ENCODE assay signal across 17 cellular contexts in genomic region chr4:77100234-77100633, GRCh38. TPM values are rescaled to one million over a fixed set of nuclear protein-coding genes. Genes with fewer than 3 reads are reported as not detected.
DNase-seq lines count a peak whose midpoint lies in the region; ATAC-seq and TF ChIP-seq lines count a peak whose summit lies in the region.
"Had no signal": no experiment of that assay in that cellular context is flagged by ENCODE, and none has a peak within 500 bp of the region (broad histone marks: within the 10 kb centered on the region; RNA-seq: fewer than 3 reads in every experiment).

No MANE protein-coding gene starts in this region.

- 45% methylated on average over 2 of the region's 2 CpGs for WGBS in right cardiac atrium

- H3K27me3 ChIP-seq in A673 (replicated peaks; ENCODE audit: insufficient read depth, low read depth, low read length, poor library complexity) = no peaks in the 10 kb centered on the region
- no peaks in the 10 kb centered on the region for H3K27me3 ChIP-seq in right cardiac atrium (ENCODE audit: control insufficient read depth, insufficient read depth)

- no peaks in the 10 kb centered on the region for H3K4me1 ChIP-seq in A673 (ENCODE audit: insufficient read depth, low read length, poor library complexity, severe bottlenecking)
- no peaks in the 10 kb centered on the region for H3K4me1 ChIP-seq in right cardiac atrium (ENCODE audit: control insufficient read depth, insufficient read depth, low read length)

- CTCF ChIA-PET in A673 (lab: Charles Lee) = no interaction called here

- no peak for TF ChIP-seq CTCF in A673 (conservative IDR thresholded peaks at IDR 0.05; ENCODE audit: low read depth, low read length)

- intact Hi-C loops in A673 (cut with micrococcal nuclease; ENCODE audit: unreplicated experiment) = no loop called here
- intact Hi-C loops in right cardiac atrium (cut with DNase I) = loop anchor here in 1 of 4 donors (10.0 kb wide), 1 partner anchor 55 kb away; the partner anchor contains the start of gene CCNG2

- DNase-seq in A673 (ENCODE audit: low spot score) (peak; percentile 9), EH (ENCODE audit: low read depth) (peak; percentile 21), UCSD-AML1 (lab: John Stamatoyannopoulos, UW; ENCODE audit: unreplicated experiment) (peak; percentile 44), right cardiac atrium (no peak)
- DNase-seq in activated CD4-positive, alpha-beta T cell treated with anti-CD3 and anti-CD28 coated beads, Interleukin-2, amount 50 U/mL, for 4 hours = no peak
- DNase-seq: CD8-positive, alpha-beta T cell; DMS53; endodermal cell; naive thymus-derived CD8-positive, alpha-beta T cell; NCI-H2107; NCI-H524 treated with DMSO at 0.1 percent for 48 hours; stimulated activated naive CD4-positive, alpha-beta T cell; T1000 had no signal

- no peaks in the 10 kb centered on the region for H3K36me3 ChIP-seq in A673 (ENCODE audit: insufficient read depth, low read length, poor library complexity, severe bottlenecking)

- H3K4me3 ChIP-seq in A673 (ENCODE audit: low read depth, low read length, poor library complexity, severe bottlenecking) (no peak overlapping the region), right cardiac atrium (ENCODE audit: low read length) (no peak overlapping the region)

- ATAC-seq in right cardiac atrium (peak; percentile 54 to 77), GM18517 (IDR thresholded peaks at IDR 0.05; ENCODE audit: unreplicated experiment) (no peak), GM19023 (IDR thresholded peaks at IDR 0.05; ENCODE audit: unreplicated experiment) (no peak), HG02759 (IDR thresholded peaks at IDR 0.05; ENCODE audit: unreplicated experiment) (no peak)
- ATAC-seq: CD8-positive, alpha-beta T cell; naive thymus-derived CD8-positive, alpha-beta T cell; SK-N-SH treated with all-trans-retinoic acid at 6 μM for 48 hours had no signal

- H3K27ac ChIP-seq in A673 (ENCODE audit: low read depth, low read length, poor library complexity, severe bottlenecking) (no peak overlapping the region), right cardiac atrium (ENCODE audit: low read length) (no peak overlapping the region)

- H3K9me3 ChIP-seq in A673 (ENCODE audit: low read depth, low read length, poor library complexity, severe bottlenecking) (no peaks in the 10 kb centered on the region), right cardiac atrium (ENCODE audit: control insufficient read depth, low read length) (no peaks in the 10 kb centered on the region)

- POLR2A ChIA-PET in A673 (lab: Charles Lee; ENCODE audit: low non-redundant PET) = no interaction called here

- no TSS peak for BruUV-seq in A673 (replicated peaks; lab: Mats Ljungman, UMichigan)

RNA-seq across cellular contexts. Expression of gene CCNI, which starts 24.4 kb away (rescaled TPM):
- total RNA-seq in A673 (2021) = 133 and 134 TPM in 2 replicates
- total RNA-seq in right cardiac atrium = 100 to 1,000 TPM; 310 to 338 (median 324) TPM
- 146 TPM for polyA plus RNA-seq in right cardiac atrium

RNA-seq across cellular contexts. Expression of gene CCNG2, which starts 56.8 kb away (rescaled TPM):
- total RNA-seq in A673 (2021) (9.2 and 12.9 TPM in 2 replicates), right cardiac atrium (10 to 100 TPM in 3 of 4 donors, 1 to 10 TPM in 1; 5.6 to 15.4 (median 12.0) TPM)
- 5.4 TPM for polyA plus RNA-seq in right cardiac atrium

Comparison
In these comparisons a context has a peak if more than half of its experiments do, and no peak if none do; other contexts are left out.
1. DNase-seq: peak in A673 (single experiment), EH (single experiment) and UCSD-AML1 (single experiment); none in right cardiac atrium (0 of 3) and activated CD4-positive, alpha-beta T cell treated with anti-CD3 and anti-CD28 coated beads, Interleukin-2, amount 50 U/mL, for 4 hours (0 of 2).
2. ATAC-seq: peak in right cardiac atrium (2 of 2); none in GM18517 (single experiment), GM19023 (single experiment) and HG02759 (single experiment).